ENCODE assay signal across 18 cellular contexts in the genomic region with DNA sequence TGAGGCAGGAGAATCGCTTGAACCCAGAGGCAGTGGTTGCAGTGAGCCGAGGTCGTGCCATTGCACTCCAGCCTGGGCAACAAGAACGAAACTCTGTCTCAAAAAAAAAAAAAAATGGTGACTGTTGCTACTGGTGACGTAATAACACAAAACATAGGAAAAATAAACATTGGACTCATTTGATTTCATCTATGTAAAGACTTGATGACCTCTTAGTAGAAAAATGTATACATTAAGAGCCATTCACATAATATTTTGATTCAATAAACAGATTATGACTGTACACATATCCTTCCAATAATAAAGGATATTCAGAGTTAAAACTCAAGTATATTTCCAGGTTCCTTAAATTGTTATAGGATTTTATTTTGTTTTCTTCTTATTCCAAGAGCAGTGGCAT.
"Had no signal": no experiment of that assay in that cellular context is flagged by ENCODE, and none has a peak within 500 bp of the region (broad histone marks: within the 10 kb centered on the region; RNA-seq: fewer than 3 reads in every experiment).

No MANE protein-coding gene starts in this region.

- H2AFZ ChIP-seq: hepatocyte had no signal

- H3K9me3 ChIP-seq: right atrium auricular region, stomach, thoracic aorta, transverse colon had no signal

- H3K4me1 ChIP-seq: foreskin keratinocyte, right atrium auricular region, stomach, transverse colon had no signal

- H3K27ac ChIP-seq: foreskin keratinocyte, hepatocyte, right atrium auricular region, transverse colon had no signal

- H3K27me3 ChIP-seq: foreskin keratinocyte, hepatocyte, right atrium auricular region, stomach, transverse colon had no signal

- H3K4me2 ChIP-seq: hepatocyte had no signal

- H3K4me3 ChIP-seq: hepatocyte, right atrium auricular region, stomach, thoracic aorta, transverse colon had no signal

- ATAC-seq: foreskin keratinocyte; left colon; left ventricle myocardium superior; naive thymus-derived CD4-positive, alpha-beta T cell had no signal

- H3K36me3 ChIP-seq: thoracic aorta had no signal

- DNase-seq: cerebellar nuclear complex; dermis blood vessel endothelial cell; foreskin keratinocyte; kidney; left colon; left ventricle myocardium superior; naive thymus-derived CD4-positive, alpha-beta T cell; nephron progenitor cell; small intestine; stimulated activated CD4-positive, alpha-beta T cell treated with anti-CD3 and anti-CD28 coated beads, Interleukin-12 subunit alpha, Interleukin-12 subunit beta, amount 100 ng/mL, for 4 hours; stimulated activated naive CD4-positive, alpha-beta T cell; stomach; substantia nigra; transverse colon had no signal

- H3K79me2 ChIP-seq: hepatocyte had no signal

- FAIRE-seq: colon, kidney, small intestine had no signal
